Comparison of ENCODE assay signal across 26 cellular contexts in genomic region chr1:76142771-76143540, GRCh38.
DNase-seq lines count a peak whose midpoint lies in the region; ATAC-seq, FAIRE-seq and TF ChIP-seq lines count a peak whose summit lies in the region.
"Had no signal": no experiment of that assay in that cellular context is flagged by ENCODE, and none has a peak within 500 bp of the region (broad histone marks: within the 10 kb centered on the region; RNA-seq: fewer than 3 reads in every experiment).

No MANE protein-coding gene starts in this region.

- intact Hi-C loops in left colon (cut with DNase I, micrococcal nuclease): loop anchor here in 1 of 2 donors (10.0 kb wide), 1 partner anchor 108 kb away; no protein-coding TSS in a partner anchor
- intact Hi-C loops in sciatic nerve (cut with DNase I): no loop called here
- intact Hi-C loops in left ventricle myocardium superior (cut with micrococcal nuclease): no loop called here

- no peak for TF ChIP-seq CTCF in brain (conservative IDR thresholded peaks at IDR 0.05)

- H3K9me3 ChIP-seq in small intestine (ENCODE audit: control insufficient read depth, low read depth): no peaks in the 10 kb centered on the region
- H3K9me3 ChIP-seq: BLaER1, heart left ventricle, neutrophil had no signal

- H3K4me3 ChIP-seq in small intestine (ENCODE audit: low read depth in 1 of 2, low read length in 2 of 2): no peak overlapping the region
- H3K4me3 ChIP-seq: BLaER1, dorsolateral prefrontal cortex, heart left ventricle had no signal

- FAIRE-seq in small intestine (lab: Jason Lieb, UNC): no peak
- FAIRE-seq: H54 had no signal

- no peaks in the 10 kb centered on the region for H3K27me3 Mint-ChIP-seq in brain

- no peaks in the 10 kb centered on the region for H3K27me3 ChIP-seq in small intestine (ENCODE audit: control insufficient read depth in 2 of 2, insufficient read depth in 2 of 2, low read length in 2 of 2)
- H3K27me3 ChIP-seq: BLaER1, dorsolateral prefrontal cortex, foreskin keratinocyte, neutrophil had no signal

- H3K36me3 ChIP-seq in small intestine (ENCODE audit: control insufficient read depth in 2 of 2, insufficient read depth in 2 of 2, low read length in 2 of 2): no peaks in the 10 kb centered on the region
- H3K36me3 ChIP-seq: BLaER1, heart left ventricle, neutrophil had no signal

- H3K4me3 Mint-ChIP-seq in brain: peak overlapping the region in 1 of 5 experiments; percentile 22
- H3K4me3 Mint-ChIP-seq: activated naive CD8-positive, alpha-beta T cell treated with anti-CD3 and anti-CD28 coated beads, Interleukin-2, amount 10 ng/mL, durations not matched to agents 7 days and 5 days; memory B cell; T-helper 1 cell treated with Interleukin-12 subunit alpha and Interleukin-12 subunit beta and Interleukin-4 antibody, amounts not matched to agents 30 μg/mL and 1 μg/mL, for 36 hours had no signal

- H3K4me1 Mint-ChIP-seq in brain: peaks cover 59% of the 10 kb centered on the region

- H3K4me1 ChIP-seq in small intestine (ENCODE audit: control insufficient read depth in 2 of 2, insufficient read depth in 1 of 2, low read depth in 1 of 2, low read length in 1 of 2): peaks cover 0 to 3% of the 10 kb centered on the region in 2 donors
- H3K4me1 ChIP-seq: foreskin keratinocyte had no signal

- ATAC-seq in left colon (peak; percentile 39), sciatic nerve (no peak), left ventricle myocardium superior (no peak)
- ATAC-seq: foreskin keratinocyte, heart left ventricle had no signal

- H3K27ac ChIP-seq in small intestine (ENCODE audit: low read depth in 1 of 2, low read length in 1 of 2): no peak overlapping the region
- H3K27ac ChIP-seq: BLaER1, foreskin keratinocyte, neutrophil had no signal

- no peaks in the 10 kb centered on the region for H3K36me3 Mint-ChIP-seq in brain
- H3K36me3 Mint-ChIP-seq: activated naive CD8-positive, alpha-beta T cell treated with anti-CD3 and anti-CD28 coated beads, Interleukin-2, amount 10 ng/mL, durations not matched to agents 7 days and 5 days; memory B cell had no signal

- DNase-seq in NCI-H82 (lab: John Stamatoyannopoulos, UW): peak; percentile 56
- DNase-seq in left colon: peak in 1 of 2 donors; percentile 62
- peak; percentile 17 for DNase-seq in small intestine
- no peak for DNase-seq in sciatic nerve (ENCODE audit: low spot score)
- DNase-seq in KG1 (lab: John Stamatoyannopoulos, UW): no peak
- no peak for DNase-seq in left ventricle myocardium superior
- DNase-seq: activated CD4-positive, alpha-beta T cell treated with anti-CD3 and anti-CD28 coated beads for 4 hours; activated CD8-positive, alpha-beta memory T cell treated with anti-CD3 and anti-CD28 coated beads for 24 hours; activated effector memory CD4-positive, alpha-beta T cell treated with anti-CD3 and anti-CD28 coated beads, Interleukin-2, amount 50 U/mL, for 16 hours; activated naive CD8-positive, alpha-beta T cell treated with anti-CD3 and anti-CD28 coated beads, Interleukin-2, amount 10 ng/mL, durations not matched to agents 7 days and 5 days; DMS79; dorsolateral prefrontal cortex; GDM1; heart left ventricle; NCI-H1105 treated with DMSO at 0.1 percent for 48 hours; NCI-H2029; NCI-H446; RPMI8226; trophoblast cell had no signal

- H3K27ac Mint-ChIP-seq in brain: peak overlapping the region; percentile 6 to 72 (median 52)
- H3K27ac Mint-ChIP-seq: activated naive CD8-positive, alpha-beta T cell treated with anti-CD3 and anti-CD28 coated beads, Interleukin-2, amount 10 ng/mL, durations not matched to agents 7 days and 5 days; memory B cell; T-helper 1 cell treated with Interleukin-12 subunit alpha and Interleukin-12 subunit beta and Interleukin-4 antibody, amounts not matched to agents 30 μg/mL and 1 μg/mL, for 36 hours had no signal

- 10 to 41% (median 27%) methylated on average over 5 of the region's 5 CpGs for WGBS in small intestine, 3 donors

- no peaks in the 10 kb centered on the region for H3K9me3 Mint-ChIP-seq in brain
- H3K9me3 Mint-ChIP-seq: activated naive CD8-positive, alpha-beta T cell treated with anti-CD3 and anti-CD28 coated beads, Interleukin-2, amount 10 ng/mL, durations not matched to agents 7 days and 5 days; memory B cell; T-helper 1 cell treated with Interleukin-12 subunit alpha and Interleukin-12 subunit beta and Interleukin-4 antibody, amounts not matched to agents 30 μg/mL and 1 μg/mL, for 36 hours had no signal

Comparison
In these comparisons a context has a peak if more than half of its experiments do, and no peak if none do; other contexts are left out.
1. DNase-seq: peak in NCI-H82 (single experiment) and small intestine (single experiment); none in sciatic nerve (single experiment), KG1 (single experiment) and left ventricle myocardium superior (single experiment).